1 cellular context compared by ENCODE assay signal in the genomic region with DNA sequence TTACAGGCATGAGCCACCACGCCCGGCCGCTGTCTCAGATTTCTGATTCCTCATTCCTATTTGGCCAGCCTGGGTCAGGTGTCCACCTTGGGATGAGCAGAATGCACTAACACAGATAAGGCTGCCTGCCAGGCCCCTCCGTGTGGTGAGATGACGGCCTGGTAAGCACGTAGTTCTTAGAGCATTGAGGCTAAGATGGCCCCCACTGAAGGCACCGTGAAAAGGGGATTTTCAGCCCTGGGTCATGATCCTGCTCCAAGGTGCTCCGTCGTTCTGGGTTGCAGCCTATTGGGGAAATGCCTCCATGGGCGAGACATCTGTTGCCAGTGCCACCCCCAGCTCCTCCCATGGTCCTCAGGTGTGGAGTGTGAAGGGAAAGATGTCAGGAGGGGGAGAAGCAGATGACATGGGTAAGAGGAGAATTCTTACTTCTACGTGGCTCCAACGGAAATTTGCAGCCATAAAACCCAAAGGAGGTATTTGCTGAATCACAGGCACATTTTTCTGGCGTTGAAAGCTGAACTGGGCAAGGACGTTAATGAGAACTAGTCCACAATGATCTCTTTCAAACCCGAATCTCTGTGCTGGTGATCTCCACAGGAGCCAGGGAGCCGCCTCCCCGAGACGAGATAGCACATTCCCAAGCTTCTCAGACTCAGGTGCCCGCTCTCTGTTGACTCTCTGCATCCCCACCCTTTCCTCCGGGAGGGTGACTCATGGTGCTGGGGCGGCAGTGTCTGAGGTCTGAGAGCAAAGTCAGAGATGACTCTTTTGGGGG.
TF ChIP-seq lines count a peak whose summit lies in the region.

No MANE protein-coding gene starts in this region.

TF ChIP-seq in IMR-90, 13 proteins besides CTCF, POLR2A, EP300 and RAD21:
- TF ChIP-seq CEBPB (IDR thresholded peaks at IDR 0.05; ENCODE audit: low read depth, low read length) (no peak), FOS (IDR thresholded peaks at IDR 0.05; ENCODE audit: low read depth, low read length) (peak; percentile 65), BHLHE40 (IDR thresholded peaks at IDR 0.05; ENCODE audit: low read depth, low read length) (peak; percentile 11; the same call in 1 of the 2 replicates), CHD1 (IDR thresholded peaks at IDR 0.05; ENCODE audit: low read depth, low read length) (no peak)
- TF ChIP-seq, protein P1, sequence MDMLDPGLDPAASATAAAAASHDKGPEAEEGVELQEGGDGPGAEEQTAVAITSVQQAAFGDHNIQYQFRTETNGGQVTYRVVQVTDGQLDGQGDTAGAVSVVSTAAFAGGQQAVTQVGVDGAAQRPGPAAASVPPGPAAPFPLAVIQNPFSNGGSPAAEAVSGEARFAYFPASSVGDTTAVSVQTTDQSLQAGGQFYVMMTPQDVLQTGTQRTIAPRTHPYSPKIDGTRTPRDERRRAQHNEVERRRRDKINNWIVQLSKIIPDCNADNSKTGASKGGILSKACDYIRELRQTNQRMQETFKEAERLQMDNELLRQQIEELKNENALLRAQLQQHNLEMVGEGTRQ (IDR thresholded peaks at IDR 0.05; ENCODE audit: low read depth, low read length), result no peak
TF ChIP-seq in IMR-90: peak in this region for 2.
